8 cellular contexts compared by ENCODE assay signal in genomic region chr7:129952164-129952652, GRCh38. TPM values are rescaled to one million over a fixed set of nuclear protein-coding genes. Genes with fewer than 3 reads are reported as not detected.
DNase-seq lines count a peak whose midpoint lies in the region; ATAC-seq and TF ChIP-seq lines count a peak whose summit lies in the region.

No MANE protein-coding gene starts in this region.

- H3K27me3 Mint-ChIP-seq in T-helper 17 cell = no peaks in the 10 kb centered on the region

- peaks cover 12% of the 10 kb centered on the region for H3K4me1 Mint-ChIP-seq in T-helper 17 cell

- DNase-seq in C1 segment of cervical spinal cord (lab: John Stamatoyannopoulos, UW) (peak in 11 of 14 donors; percentile 31 to 78 (median 67)), T-helper 17 cell (peak in 2 of 3 donors; percentile 10 to 23), islet precursor cell (no peak)
- DNase-seq in stimulated activated CD8-positive, alpha-beta memory T cell treated with anti-CD3 and anti-CD28 coated beads, Interleukin-4, amount 100 ng/mL, for 48 hours = peak; percentile 50

- H3K4me3 ChIP-seq in liver (ENCODE audit: low read depth in 1 of 3, low read length in 3 of 3) = peak overlapping the region; percentile 55 to 94 (median 87)

- H3K27ac ChIP-seq in cingulate gyrus (ENCODE audit: low read depth, low read length) = peak overlapping the region; percentile 90
- H3K27ac ChIP-seq in liver (ENCODE audit: low read depth in 1 of 2, low read length in 2 of 2) = peak overlapping the region; percentile 89 to 98

- no peak overlapping the region for H3K27ac Mint-ChIP-seq in T-helper 17 cell

- no peaks in the 10 kb centered on the region for H3K36me3 ChIP-seq in liver (ENCODE audit: control insufficient read depth in 4 of 4, insufficient read depth in 3 of 4, low read depth in 1 of 4, low read length in 3 of 4)

- no peaks in the 10 kb centered on the region for H3K27me3 ChIP-seq in liver (ENCODE audit: control insufficient read depth in 4 of 4, insufficient read depth in 4 of 4, low read length in 3 of 4)

- TF ChIP-seq CTCF in liver (IDR thresholded peaks at IDR 0.05; ENCODE audit: low read depth, low read length, missing input control) = no peak

- TF ChIP-seq RAD21 in liver (IDR thresholded peaks at IDR 0.05) = no peak

- peaks cover 2% of the 10 kb centered on the region for H3K36me3 Mint-ChIP-seq in T-helper 17 cell (ENCODE audit: low read depth)

- ATAC-seq in GM19324 (IDR thresholded peaks at IDR 0.05; ENCODE audit: low FRiP score, unreplicated experiment) (peak; percentile 15), HG03342 (IDR thresholded peaks at IDR 0.05; ENCODE audit: unreplicated experiment) (peak; percentile 13), T-helper 17 cell (no peak)

- WGBS in liver = under 1% methylated on average over 40 of the region's 40 CpGs

- H3K9ac ChIP-seq in liver (ENCODE audit: low read depth in 1 of 2, low read length in 2 of 2) = peak overlapping the region; percentile 90 to 92

- H3K4me1 ChIP-seq in liver (ENCODE audit: control insufficient read depth in 4 of 4, insufficient read depth in 4 of 4, low read length in 3 of 4) = peaks cover 8 to 38% (median 26%) of the 10 kb centered on the region in 4 donors

- no peaks in the 10 kb centered on the region for H3K9me3 ChIP-seq in T-helper 17 cell (ENCODE audit: control insufficient read depth, low read length, poor library complexity, severe bottlenecking)
- no peaks in the 10 kb centered on the region for H3K9me3 ChIP-seq in liver (ENCODE audit: control insufficient read depth in 4 of 4, low read length in 3 of 4)

- no peak overlapping the region for H3K4me3 Mint-ChIP-seq in T-helper 17 cell

TF ChIP-seq in liver, 16 proteins besides CTCF, POLR2A, EP300 and RAD21:
- TF ChIP-seq RXRA (IDR thresholded peaks at IDR 0.05) (peak; percentile 6 to 8), HNF4A (conservative IDR thresholded peaks at IDR 0.05) (no peak), NR2F2 (IDR thresholded peaks at IDR 0.05) (no peak), HNF4G (IDR thresholded peaks at IDR 0.05) (no peak), ZBTB33 (IDR thresholded peaks at IDR 0.05) (no peak), MAX (IDR thresholded peaks at IDR 0.05) (no peak), EGR1 (IDR thresholded peaks at IDR 0.05; ENCODE audit: low read depth in 2 of 2) (no peak), REST (IDR thresholded peaks at IDR 0.05) (peak; percentile 4)

RNA-seq across cellular contexts. Expression of gene UBE2H, which starts 0.6 kb away (rescaled TPM):
- 10 to 100 TPM; 77.9 to 84.2 TPM for total RNA-seq in T-helper 17 cell
- total RNA-seq in liver = 10 to 100 TPM; 35.1 to 84.2 TPM
- 10 to 100 TPM; 11.9 to 12.3 TPM for polyA plus RNA-seq in liver
